1 cellular context compared by ENCODE assay signal in the genomic region with DNA sequence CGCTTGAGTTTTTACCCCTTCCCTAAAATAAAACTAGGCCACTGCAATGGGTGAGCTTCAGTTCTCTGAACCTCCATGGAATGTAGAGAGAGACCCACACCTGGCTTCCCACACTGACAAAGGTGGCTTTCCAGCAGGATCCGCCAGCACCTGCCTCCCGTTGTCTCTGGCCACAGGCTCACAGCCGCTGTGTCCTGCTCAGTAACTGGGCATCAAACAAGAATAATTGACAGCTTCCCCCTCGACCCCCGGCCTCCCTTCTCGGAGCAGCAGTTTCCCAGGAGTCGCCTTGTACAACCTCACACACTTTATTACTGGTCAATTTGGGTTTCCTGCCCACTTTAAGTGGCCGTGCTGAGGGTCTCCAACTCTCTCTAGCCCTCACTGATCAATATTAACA.
TF ChIP-seq lines count a peak whose summit lies in the region.

No MANE protein-coding gene starts in this region.

TF ChIP-seq in H1, 55 proteins besides CTCF, POLR2A, EP300 and RAD21 (continued from another document):
- TF ChIP-seq HDAC6 (IDR thresholded peaks at IDR 0.05; ENCODE audit: low read depth, low read length) (no peak), TBP (IDR thresholded peaks at IDR 0.05; ENCODE audit: low read depth, low read length) (no peak)
- TF ChIP-seq, protein P1, sequence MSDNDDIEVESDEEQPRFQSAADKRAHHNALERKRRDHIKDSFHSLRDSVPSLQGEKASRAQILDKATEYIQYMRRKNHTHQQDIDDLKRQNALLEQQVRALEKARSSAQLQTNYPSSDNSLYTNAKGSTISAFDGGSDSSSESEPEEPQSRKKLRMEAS (IDR thresholded peaks at IDR 0.05), result no peak
TF ChIP-seq in H1: peak in this region for 0.
